In the genomic region with DNA sequence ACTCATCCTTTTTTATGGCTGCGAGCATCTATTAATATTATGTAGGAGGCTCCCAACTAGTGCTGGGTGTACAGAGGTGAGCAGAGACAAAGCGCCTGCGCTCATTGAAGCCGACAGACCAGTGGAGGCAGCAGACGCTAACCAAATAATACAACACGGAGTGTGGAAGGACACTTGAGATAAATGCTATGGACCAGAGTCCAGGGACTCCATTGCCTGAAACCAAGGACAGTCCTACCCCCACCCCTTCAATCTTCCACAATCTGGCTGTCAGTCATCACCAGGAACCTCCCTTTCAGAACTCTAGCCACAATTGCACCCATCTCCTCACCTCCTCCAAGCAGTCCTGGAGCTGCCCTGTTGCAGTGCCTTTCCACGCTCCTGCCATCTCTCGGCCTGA, we compare ENCODE assay signal across 15 cellular contexts. TPM values are rescaled to one million over a fixed set of nuclear protein-coding genes. Genes with fewer than 3 reads are reported as not detected.
A peak's percentile ranks its signal among the peaks of the same experiment; 100 is the strongest.
DNase-seq lines count a peak whose midpoint lies in the region; ATAC-seq and TF ChIP-seq lines count a peak whose summit lies in the region.
"Had no signal": no experiment of that assay in that cellular context is flagged by ENCODE, and none has a peak within 500 bp of the region (broad histone marks: within the 10 kb centered on the region; RNA-seq: fewer than 3 reads in every experiment).

No MANE protein-coding gene starts in this region.

- no peaks in the 10 kb centered on the region; the same call in 1 of the 2 replicates for H3K79me2 ChIP-seq in Karpas-422 (ENCODE audit: low read length)
- no peaks in the 10 kb centered on the region for H3K79me2 ChIP-seq in osteoblast (ENCODE audit: insufficient read depth, low read length)

- H3K4me3 ChIP-seq in Karpas-422 (ENCODE audit: low read length) (no peak overlapping the region; the same call in 1 of the 2 replicates), osteoblast (ENCODE audit: insufficient read depth, low read length) (no peak overlapping the region), Caco-2 (ENCODE audit: low read depth, low read length) (no peak overlapping the region)
- H3K4me3 ChIP-seq: heart right ventricle had no signal

- CTCF ChIA-PET in activated CD8-positive, alpha-beta memory T cell treated with anti-CD3 and anti-CD28 coated beads, Interleukin-2, amount 10 ng/mL, durations not matched to agents 7 days and 5 days (lab: Charles Lee) = interaction anchor here (1.1 to 1.7 kb wide), 5 partner anchors 11 to 46 kb away, joined by 3 to 5 read pairs (median 4); no protein-coding TSS in a partner anchor
- CTCF ChIA-PET in Caco-2 (lab: Charles Lee) = no interaction called here

- H3K9me3 ChIP-seq in Karpas-422 (ENCODE audit: low read length) = no peaks in the 10 kb centered on the region
- H3K9me3 ChIP-seq in osteoblast (ENCODE audit: low read depth, low read length) = no peaks in the 10 kb centered on the region
- H3K9me3 ChIP-seq in Caco-2 = no peaks in the 10 kb centered on the region
- H3K9me3 ChIP-seq: heart right ventricle had no signal

- peak overlapping the region; percentile 80 for H3K27ac Mint-ChIP-seq in activated CD8-positive, alpha-beta memory T cell treated with anti-CD3 and anti-CD28 coated beads, Interleukin-2, amount 10 ng/mL, durations not matched to agents 7 days and 5 days
- peak overlapping the region; percentile 64 for H3K27ac Mint-ChIP-seq in activated naive CD8-positive, alpha-beta T cell treated with anti-CD3 and anti-CD28 coated beads, Interleukin-2, amount 50 U/mL, for 24 hours
- H3K27ac Mint-ChIP-seq in Caco-2 (ENCODE audit: unreplicated experiment) = no peak overlapping the region
- H3K27ac Mint-ChIP-seq: HFFc6 had no signal

- H2AFZ ChIP-seq in Karpas-422 (ENCODE audit: low read length) (no peak overlapping the region), osteoblast (ENCODE audit: low read length) (no peak overlapping the region)

- peak; percentile 30 for DNase-seq in activated CD8-positive, alpha-beta memory T cell treated with anti-CD3 and anti-CD28 coated beads, Interleukin-2, amount 10 ng/mL, durations not matched to agents 7 days and 5 days
- DNase-seq in activated CD8-positive, alpha-beta memory T cell treated with anti-CD3 and anti-CD28 coated beads for 24 hours = no peak
- no peak for DNase-seq in Karpas-422
- no peak for DNase-seq in activated naive CD8-positive, alpha-beta T cell treated with anti-CD3 and anti-CD28 coated beads, Interleukin-2, amount 50 U/mL, for 24 hours
- DNase-seq in osteoblast (ENCODE audit: insufficient read length, low spot score, missing footprints) = peak; percentile 58
- no peak for DNase-seq in Caco-2
- no peak for DNase-seq in caudate nucleus (lab: John Stamatoyannopoulos, UW)
- DNase-seq: COR-L47, heart right ventricle, HFFc6, NCI-H1694 treated with DMSO at 0.1 percent for 48 hours, SW 1271 had no signal

- H3K27me3 Mint-ChIP-seq in activated CD8-positive, alpha-beta memory T cell treated with anti-CD3 and anti-CD28 coated beads, Interleukin-2, amount 10 ng/mL, durations not matched to agents 7 days and 5 days = no peaks in the 10 kb centered on the region
- H3K27me3 Mint-ChIP-seq in activated naive CD8-positive, alpha-beta T cell treated with anti-CD3 and anti-CD28 coated beads, Interleukin-2, amount 50 U/mL, for 24 hours = no peaks in the 10 kb centered on the region
- H3K27me3 Mint-ChIP-seq in Caco-2 (ENCODE audit: insufficient read depth, unreplicated experiment) = no peaks in the 10 kb centered on the region

- H3K9me2 ChIP-seq in Karpas-422 (replicated peaks; ENCODE audit: insufficient read depth, low read length) = no peaks in the 10 kb centered on the region

- H3K27me3 ChIP-seq in Karpas-422 (ENCODE audit: low read length) = no peaks in the 10 kb centered on the region
- peaks cover 16% of the 10 kb centered on the region for H3K27me3 ChIP-seq in osteoblast (ENCODE audit: insufficient read depth, low read length)
- H3K27me3 ChIP-seq in Caco-2 (replicated peaks; ENCODE audit: control insufficient read depth, insufficient read depth, low read length) = no peaks in the 10 kb centered on the region
- H3K27me3 ChIP-seq: heart right ventricle had no signal

- intact Hi-C loops in Caco-2 (cut with micrococcal nuclease; ENCODE audit: unreplicated experiment) = no loop called here

- no peak overlapping the region for H3K9ac ChIP-seq in Karpas-422 (ENCODE audit: low read length)

- peak overlapping the region; percentile 47 for H3K4me3 Mint-ChIP-seq in activated CD8-positive, alpha-beta memory T cell treated with anti-CD3 and anti-CD28 coated beads, Interleukin-2, amount 10 ng/mL, durations not matched to agents 7 days and 5 days
- H3K4me3 Mint-ChIP-seq in activated naive CD8-positive, alpha-beta T cell treated with anti-CD3 and anti-CD28 coated beads, Interleukin-2, amount 50 U/mL, for 24 hours = no peak overlapping the region
- H3K4me3 Mint-ChIP-seq in Caco-2 (ENCODE audit: unreplicated experiment) = no peak overlapping the region
- H3K4me3 Mint-ChIP-seq: HFFc6 had no signal

- H3K36me3 Mint-ChIP-seq in activated CD8-positive, alpha-beta memory T cell treated with anti-CD3 and anti-CD28 coated beads, Interleukin-2, amount 10 ng/mL, durations not matched to agents 7 days and 5 days = peaks cover 23% of the 10 kb centered on the region
- peaks cover 30% of the 10 kb centered on the region for H3K36me3 Mint-ChIP-seq in activated naive CD8-positive, alpha-beta T cell treated with anti-CD3 and anti-CD28 coated beads, Interleukin-2, amount 50 U/mL, for 24 hours (ENCODE audit: low read depth)
- no peaks in the 10 kb centered on the region for H3K36me3 Mint-ChIP-seq in Caco-2 (ENCODE audit: insufficient read depth, unreplicated experiment)

- H3K27ac ChIP-seq in Karpas-422 (ENCODE audit: low read length) = peak overlapping the region; percentile 86; the same call in 1 of the 2 replicates
- H3K27ac ChIP-seq in osteoblast (ENCODE audit: low read depth, low read length) = no peak overlapping the region
- H3K27ac ChIP-seq in caudate nucleus (ENCODE audit: low read depth, low read length) = no peak overlapping the region
- H3K27ac ChIP-seq: heart right ventricle had no signal

- BruUV-seq in Caco-2 (replicated peaks; lab: Mats Ljungman, UMichigan) = no TSS peak

- POLR2A ChIA-PET in Caco-2 (lab: Charles Lee) = no interaction called here

- H4K20me1 ChIP-seq in Karpas-422 (ENCODE audit: insufficient read depth, low read depth, low read length) (no peaks in the 10 kb centered on the region), osteoblast (ENCODE audit: insufficient read depth, low read length) (no peaks in the 10 kb centered on the region)

- no peak for TF ChIP-seq CTCF in osteoblast (IDR thresholded peaks at IDR 0.05; ENCODE audit: extremely low read depth, low read depth, low read length)
- TF ChIP-seq CTCF in Caco-2 (IDR thresholded peaks at IDR 0.05; ENCODE audit: insufficient read depth in 1 of 2, low read depth in 1 of 2, low read length in 1 of 2, severe bottlenecking in 1 of 2, unreplicated experiment in 1 of 2) = no peak

- no peaks in the 10 kb centered on the region for H3K9me3 Mint-ChIP-seq in activated CD8-positive, alpha-beta memory T cell treated with anti-CD3 and anti-CD28 coated beads, Interleukin-2, amount 10 ng/mL, durations not matched to agents 7 days and 5 days (ENCODE audit: low read depth)
- H3K9me3 Mint-ChIP-seq in activated naive CD8-positive, alpha-beta T cell treated with anti-CD3 and anti-CD28 coated beads, Interleukin-2, amount 50 U/mL, for 24 hours = no peaks in the 10 kb centered on the region
- H3K9me3 Mint-ChIP-seq in Caco-2 (ENCODE audit: unreplicated experiment) = no peaks in the 10 kb centered on the region
- H3K9me3 Mint-ChIP-seq: HFFc6 had no signal

- ATAC-seq in activated CD8-positive, alpha-beta memory T cell treated with anti-CD3 and anti-CD28 coated beads, Interleukin-2, amount 10 ng/mL, durations not matched to agents 7 days and 5 days = no peak
- no peak for ATAC-seq in activated naive CD8-positive, alpha-beta T cell treated with anti-CD3 and anti-CD28 coated beads, Interleukin-2, amount 50 U/mL, for 24 hours
- no peak for ATAC-seq in GM18861 (IDR thresholded peaks at IDR 0.05; ENCODE audit: unreplicated experiment)

- H3K4me1 ChIP-seq in Karpas-422 (ENCODE audit: low read length) (peaks cover 57% of the 10 kb centered on the region), osteoblast (ENCODE audit: insufficient read depth, low read length) (no peaks in the 10 kb centered on the region), Caco-2 (peaks cover 8% of the 10 kb centered on the region; the same call in 1 of the 2 replicates)

- H3K4me1 Mint-ChIP-seq in activated CD8-positive, alpha-beta memory T cell treated with anti-CD3 and anti-CD28 coated beads, Interleukin-2, amount 10 ng/mL, durations not matched to agents 7 days and 5 days = peaks cover 63% of the 10 kb centered on the region
- peaks cover 73% of the 10 kb centered on the region for H3K4me1 Mint-ChIP-seq in activated naive CD8-positive, alpha-beta T cell treated with anti-CD3 and anti-CD28 coated beads, Interleukin-2, amount 50 U/mL, for 24 hours
- H3K4me1 Mint-ChIP-seq in Caco-2 (ENCODE audit: low read depth, unreplicated experiment) = peaks cover 25% of the 10 kb centered on the region

- peak overlapping the region; percentile 37 for H3K4me2 ChIP-seq in Karpas-422 (ENCODE audit: low read depth, low read length, poor library complexity, severe bottlenecking)
- H3K4me2 ChIP-seq in osteoblast (ENCODE audit: insufficient read depth, low read length) = no peak overlapping the region

- H3K36me3 ChIP-seq in Karpas-422 (ENCODE audit: insufficient read depth, low read length) (no peaks in the 10 kb centered on the region), osteoblast (ENCODE audit: insufficient read depth, low read length) (no peaks in the 10 kb centered on the region), Caco-2 (ENCODE audit: control insufficient read depth, insufficient read depth, low read length) (no peaks in the 10 kb centered on the region)
- H3K36me3 ChIP-seq: heart right ventricle had no signal

RNA-seq across cellular contexts. Expression of a gene that starts 41.5 kb away (rescaled TPM):
- total RNA-seq in activated CD8-positive, alpha-beta memory T cell treated with anti-CD3 and anti-CD28 coated beads, Interleukin-2, amount 10 ng/mL, durations not matched to agents 7 days and 5 days = 10 to 100 TPM; 30.9 to 31.5 TPM
- total RNA-seq in Karpas-422 (2014; rRNA removed; shearing (Covaris generic); ENCODE audit: low replicate concordance) = 41.1 and 50.9 TPM in 2 replicates
- under 0.01 TPM in 1 of 2 replicates, not detected in the other for total RNA-seq in osteoblast
- not detected in 2 replicates for total RNA-seq in Caco-2 (2022)
- total RNA-seq: fibroblast of lung, HFFc6, MCF 10A had no signal

Comparison
In these comparisons a context has a peak if more than half of its experiments do, and no peak if none do; other contexts are left out.
1. DNase-seq: peak in activated CD8-positive, alpha-beta memory T cell treated with anti-CD3 and anti-CD28 coated beads, Interleukin-2, amount 10 ng/mL, durations not matched to agents 7 days and 5 days (single experiment) and osteoblast (single experiment); none in activated CD8-positive, alpha-beta memory T cell treated with anti-CD3 and anti-CD28 coated beads for 24 hours (single experiment), Karpas-422 (single experiment), activated naive CD8-positive, alpha-beta T cell treated with anti-CD3 and anti-CD28 coated beads, Interleukin-2, amount 50 U/mL, for 24 hours (single experiment), Caco-2 (0 of 2) and caudate nucleus (0 of 61).
2. RNA of a gene that starts 41.5 kb away (total RNA-seq): 41.1 to 50.9 TPM in Karpas-422 and 30.9 to 31.5 TPM in activated CD8-positive, alpha-beta memory T cell treated with anti-CD3 and anti-CD28 coated beads, Interleukin-2, amount 10 ng/mL, durations not matched to agents 7 days and 5 days; under 0.01 TPM in osteoblast and not detected in Caco-2; every median in the first group is over 10 times any median in the second.